Comparison of ENCODE assay signal across 14 cellular contexts in genomic region chr12:92673756-92674155, GRCh38.
DNase-seq lines count a peak whose midpoint lies in the region; ATAC-seq and TF ChIP-seq lines count a peak whose summit lies in the region.
"Had no signal": no experiment of that assay in that cellular context is flagged by ENCODE, and none has a peak within 500 bp of the region (broad histone marks: within the 10 kb centered on the region; RNA-seq: fewer than 3 reads in every experiment).

No MANE protein-coding gene starts in this region.

- DNase-seq in activated gamma-delta T cell treated with Interleukin-2 at 50 U/mL for 16 hours (no peak), NCI-H748 (lab: John Stamatoyannopoulos, UW; ENCODE audit: unreplicated experiment) (no peak), GDM1 (lab: John Stamatoyannopoulos, UW) (no peak)
- no peak for DNase-seq in activated CD4-positive, alpha-beta T cell treated with anti-CD3 and anti-CD28 coated beads, Interleukin-2, amount 50 U/mL, for 4 hours
- DNase-seq: activated CD4-positive, alpha-beta memory T cell treated with anti-CD3 and anti-CD28 coated beads for 36 hours; erythroblast; left colon; MM.1S; T1000; testis had no signal

- ATAC-seq in GM18505 (IDR thresholded peaks at IDR 0.05; ENCODE audit: unreplicated experiment), result peak; percentile 57
- ATAC-seq in GM19452 (IDR thresholded peaks at IDR 0.05; ENCODE audit: unreplicated experiment), result peak; percentile 93
- ATAC-seq in HG02798 (IDR thresholded peaks at IDR 0.05; ENCODE audit: poor library complexity, unreplicated experiment), result peak; percentile 80
- peak; percentile 61 for ATAC-seq in HG03442 (IDR thresholded peaks at IDR 0.05; ENCODE audit: unreplicated experiment)
- ATAC-seq: left colon had no signal

- no peak for TF ChIP-seq POLR2A in GM18505 (IDR thresholded peaks at IDR 0.05; ENCODE audit: borderline replicate concordance, extremely low read depth, insufficient read depth, insufficient read length)
